In the genomic region with DNA sequence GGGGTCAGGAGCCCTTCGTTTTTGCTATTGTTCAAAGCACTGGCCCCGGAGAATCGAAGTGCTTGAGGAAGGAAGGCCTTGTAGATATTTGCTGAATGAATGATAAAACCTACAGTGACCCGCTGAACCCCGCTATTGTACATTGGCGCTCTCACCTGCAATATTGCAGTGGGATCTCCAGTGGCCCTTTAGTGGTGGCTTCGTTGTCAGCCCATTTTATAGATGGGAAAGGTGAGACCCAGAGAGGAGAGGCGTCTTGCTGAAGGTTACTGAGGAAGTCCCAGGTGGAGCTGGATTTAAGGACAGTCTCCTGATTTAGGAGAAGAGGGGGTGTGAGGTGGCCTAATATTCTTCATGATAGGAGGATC, we compare ENCODE assay signal across 8 cellular contexts. TPM values are rescaled to one million over a fixed set of nuclear protein-coding genes. Genes with fewer than 3 reads are reported as not detected.
DNase-seq lines count a peak whose midpoint lies in the region; ATAC-seq and TF ChIP-seq lines count a peak whose summit lies in the region.

No MANE protein-coding gene starts in this region.

- POLR2A ChIA-PET in Caco-2 (lab: Charles Lee): interaction anchor here (1.0 to 3.1 kb wide), 5 partner anchors 10 to 41 kb away, joined by 3 to 81 read pairs (median 8); no protein-coding TSS in a partner anchor
- POLR2A ChIA-PET in PC-3 (lab: Charles Lee; ENCODE audit: unreplicated experiment): interaction anchor here (1.4 to 1.7 kb wide), 5 partner anchors 13 to 41 kb away, joined by 3 to 56 read pairs (median 8); a partner anchor contains a TSS

- no peak for TF ChIP-seq POLR2A in ovary (IDR thresholded peaks at IDR 0.05)

- ATAC-seq in PC-3 (no peak), GM19397 (IDR thresholded peaks at IDR 0.05; ENCODE audit: unreplicated experiment) (no peak), HG02588 (IDR thresholded peaks at IDR 0.05; ENCODE audit: unreplicated experiment) (no peak)

- no peaks in the 10 kb centered on the region for H3K9me3 Mint-ChIP-seq in Caco-2 (ENCODE audit: unreplicated experiment)

- peaks cover 28% of the 10 kb centered on the region for H3K4me1 ChIP-seq in Caco-2
- peaks cover 31% of the 10 kb centered on the region for H3K4me1 ChIP-seq in PC-3 (ENCODE audit: insufficient read depth, low read length)
- H3K4me1 ChIP-seq in ovary (ENCODE audit: insufficient read depth): peaks cover 15% of the 10 kb centered on the region

- peak overlapping the region; percentile 84 for H3K9ac ChIP-seq in PC-3 (ENCODE audit: low read length)

- H3K27ac ChIP-seq in PC-3 (ENCODE audit: low read length) (peak overlapping the region; percentile 87), ovary (peak overlapping the region; percentile 11 to 84)

- TF ChIP-seq EP300 in ovary (IDR thresholded peaks at IDR 0.05): no peak

- H3K4me3 ChIP-seq in Caco-2 (ENCODE audit: low read depth, low read length): peak overlapping the region; percentile 99
- H3K4me3 ChIP-seq in PC-3 (ENCODE audit: low read length): peak overlapping the region; percentile 72
- peak overlapping the region; percentile 96 for H3K4me3 ChIP-seq in epithelial cell of proximal tubule (ENCODE audit: low read depth, low read length)
- H3K4me3 ChIP-seq in ovary: peak overlapping the region; percentile 96

- BruUV-seq in Caco-2 (replicated peaks; lab: Mats Ljungman, UMichigan) (no TSS peak), PC-3 (replicated peaks; lab: Mats Ljungman, UMichigan) (no TSS peak)

- peak overlapping the region; percentile 94 for H3K4me2 ChIP-seq in PC-3 (ENCODE audit: low read length)

- H3K4me3 Mint-ChIP-seq in Caco-2 (ENCODE audit: unreplicated experiment): peak overlapping the region; percentile 81

- peak overlapping the region; percentile 80 for H3K27ac Mint-ChIP-seq in Caco-2 (ENCODE audit: unreplicated experiment)

- H3K9me2 ChIP-seq in PC-3 (replicated peaks; ENCODE audit: low read length): no peaks in the 10 kb centered on the region

- DNase-seq in Caco-2 (no peak), PC-3 (peak; percentile 27), epithelial cell of proximal tubule (ENCODE audit: low read depth) (no peak), ovary (no peak), GOT3 (lab: John Stamatoyannopoulos, UW) (no peak), NCI-H2029 treated with DMSO at 0.1 percent for 48 hours (lab: John Stamatoyannopoulos, UW) (no peak)

- no peaks in the 10 kb centered on the region for H3K27me3 Mint-ChIP-seq in Caco-2 (ENCODE audit: insufficient read depth, unreplicated experiment)

- TF ChIP-seq CTCF in Caco-2 (IDR thresholded peaks at IDR 0.05; ENCODE audit: insufficient read depth in 1 of 2, low read depth in 1 of 2, low read length in 1 of 2, severe bottlenecking in 1 of 2, unreplicated experiment in 1 of 2) (peak in 1 of 2 experiments; percentile 37), PC-3 (conservative IDR thresholded peaks at IDR 0.05; ENCODE audit: low read depth, low read length) (peak; percentile 39; the same call in 1 of the 2 replicates), epithelial cell of proximal tubule (conservative IDR thresholded peaks at IDR 0.05; ENCODE audit: low read depth, low read length) (no peak), ovary (IDR thresholded peaks at IDR 0.05) (peak in 2 of 3 donors; percentile 33 to 48)

- H3K36me3 ChIP-seq in Caco-2 (ENCODE audit: control insufficient read depth, insufficient read depth, low read length): peaks cover 4% of the 10 kb centered on the region
- H3K36me3 ChIP-seq in PC-3 (ENCODE audit: low read depth, low read length): peaks cover 13% of the 10 kb centered on the region
- no peaks in the 10 kb centered on the region for H3K36me3 ChIP-seq in ovary

- H2AFZ ChIP-seq in PC-3 (ENCODE audit: low read length): peak overlapping the region; percentile 65; the same call in 1 of the 2 replicates

- CTCF ChIA-PET in Caco-2 (lab: Charles Lee) (interaction anchor here (0.8 to 6.5 kb wide), 19 partner anchors 10 to 181 kb away, joined by 3 to 337 read pairs (median 5); a partner anchor contains a TSS), PC-3 (lab: Charles Lee) (interaction anchor here (0.9 to 4.3 kb wide), 4 partner anchors 15 to 41 kb away, joined by 5 to 266 read pairs (median 18); a partner anchor contains a TSS)

- no peaks in the 10 kb centered on the region for H3K27me3 ChIP-seq in Caco-2 (replicated peaks; ENCODE audit: control insufficient read depth, insufficient read depth, low read length)
- H3K27me3 ChIP-seq in PC-3 (ENCODE audit: low read length): no peaks in the 10 kb centered on the region
- no peaks in the 10 kb centered on the region for H3K27me3 ChIP-seq in ovary

- peaks cover 5% of the 10 kb centered on the region for H3F3A ChIP-seq in PC-3 (ENCODE audit: low read length, unreplicated experiment)

- H3K9me3 ChIP-seq in Caco-2 (no peaks in the 10 kb centered on the region), PC-3 (ENCODE audit: low read length) (no peaks in the 10 kb centered on the region), ovary (no peaks in the 10 kb centered on the region)

- WGBS in ovary, 3 donors: 4 to 13% (median 6%) methylated on average over 8 of the region's 8 CpGs

- peaks cover 23% of the 10 kb centered on the region for H3K4me1 Mint-ChIP-seq in Caco-2 (ENCODE audit: low read depth, unreplicated experiment)

- intact Hi-C loops in Caco-2 (cut with micrococcal nuclease; ENCODE audit: unreplicated experiment): loop anchor here (1.0 kb wide), 2 partner anchors 14 to 41 kb away; no protein-coding TSS in a partner anchor
- intact Hi-C loops in PC-3 (cut with micrococcal nuclease): loop anchor here (10.0 kb wide), 1 partner anchor 131 kb away; a partner anchor contains a TSS
- intact Hi-C loops in ovary (cut with DNase I): loop anchor here in 3 of 4 donors (1.0 to 2.0 kb wide), 3 partner anchors 21 to 41 kb away; no protein-coding TSS in a partner anchor

- peaks cover 49% of the 10 kb centered on the region for H3K36me3 Mint-ChIP-seq in Caco-2 (ENCODE audit: insufficient read depth, unreplicated experiment)

- H4K20me1 ChIP-seq in PC-3 (ENCODE audit: low read length): peaks cover 15% of the 10 kb centered on the region

- peaks cover 60% of the 10 kb centered on the region for H3K79me2 ChIP-seq in PC-3 (ENCODE audit: low read length)

RNA-seq across cellular contexts. Expression of a gene that starts 1.2 kb away (rescaled TPM):
- total RNA-seq in Caco-2 (2022): 38.0 and 40.7 TPM in 2 replicates
- 16.6 and 25.7 TPM in 2 replicates for total RNA-seq in PC-3 (2014; rRNA removed)
- total RNA-seq in epithelial cell of proximal tubule: 18.6 and 23.1 TPM in 2 replicates
- 10 to 100 TPM; 13.7 to 46.9 (median 20.1) TPM for total RNA-seq in ovary
- 1 to 10 TPM in 1 of 2 donors, under 1 TPM in 1; 0.48 to 8.0 TPM for polyA plus RNA-seq in ovary

RNA-seq across cellular contexts. Expression of a gene that starts 17.8 kb away (rescaled TPM):
- total RNA-seq in Caco-2 (2022) (64.2 and 65.3 TPM in 2 replicates), PC-3 (2014; rRNA removed) (45.8 and 63.1 TPM in 2 replicates), epithelial cell of proximal tubule (34.9 and 44.1 TPM in 2 replicates), ovary (10 to 100 TPM; 49.7 to 99.1 (median 85.4) TPM)
- 10 to 100 TPM; 52.0 to 78.4 TPM for polyA plus RNA-seq in ovary

RNA-seq across cellular contexts. Expression of a gene that starts 38.7 kb away (rescaled TPM):
- 3.0 and 3.2 TPM in 2 replicates for total RNA-seq in Caco-2 (2022)
- total RNA-seq in PC-3 (2014; rRNA removed): 1.3 and 1.6 TPM in 2 replicates
- total RNA-seq in epithelial cell of proximal tubule: 0.75 and 1.2 TPM in 2 replicates
- total RNA-seq in ovary: under 1 TPM in 6 of 7 donors, not detected in 1; 0.11 to 0.72 (median 0.34) TPM
- polyA plus RNA-seq in ovary: under 1 TPM in 1 of 2 donors, not detected in 1; 0.31 TPM

RNA-seq across cellular contexts. Expression of a gene that starts 54.1 kb away (rescaled TPM):
- total RNA-seq in Caco-2 (2022) (23.2 and 25.3 TPM in 2 replicates), PC-3 (2014; rRNA removed) (29.0 and 39.7 TPM in 2 replicates), epithelial cell of proximal tubule (30.2 and 42.9 TPM in 2 replicates), ovary (10 to 100 TPM in 3 of 7 donors, 1 to 10 TPM in 4; 4.5 to 10.4 (median 8.6) TPM)
- 10 to 100 TPM in 1 of 2 donors, 1 to 10 TPM in 1; 8.6 to 13.3 TPM for polyA plus RNA-seq in ovary
